ENCODE assay signal across 1 cellular context in genomic region chrX:135522878-135523693, GRCh38.
TF ChIP-seq lines count a peak whose summit lies in the region.

No MANE protein-coding gene starts in this region.

TF ChIP-seq in K562, 482 proteins besides CTCF, POLR2A, EP300 and RAD21 (continued from another document and continues in another):
- no peak for TF ChIP-seq ZNF609 (CRISPR knock-in tag; IDR thresholded peaks at IDR 0.05; ENCODE audit: borderline replicate concordance)
- TF ChIP-seq ZNF518B (CRISPR knock-in tag; IDR thresholded peaks at IDR 0.05), result no peak
- TF ChIP-seq MECOM (CRISPR knock-in tag; IDR thresholded peaks at IDR 0.05), result no peak
- no peak for TF ChIP-seq RUNX1 (IDR thresholded peaks at IDR 0.05; ENCODE audit: low read depth)
- TF ChIP-seq ZNF445 (CRISPR knock-in tag; IDR thresholded peaks at IDR 0.05; ENCODE audit: low read depth), result no peak
- TF ChIP-seq NFE2L1 (tag; IDR thresholded peaks at IDR 0.05; ENCODE audit: borderline replicate concordance, low read depth), result no peak
- TF ChIP-seq ELF4 (CRISPR knock-in tag; IDR thresholded peaks at IDR 0.05), result 0 out of 2 replicates have a peak, but pooled peaks have one; percentile 9
- no peak for TF ChIP-seq PML (IDR thresholded peaks at IDR 0.05; ENCODE audit: low read length)
- TF ChIP-seq ZNF592 (IDR thresholded peaks at IDR 0.05), result peak; percentile 55; the same call in 1 of the 2 replicates
- 0 out of 2 replicates have a peak, but pooled peaks have one; percentile 22 for TF ChIP-seq HINFP (tag; conservative IDR thresholded peaks at IDR 0.05; ENCODE audit: low read depth)
- TF ChIP-seq KDM4B (IDR thresholded peaks at IDR 0.05; ENCODE audit: borderline replicate concordance in 2 of 2, low read depth in 1 of 2), result no peak
- TF ChIP-seq TAF9B (IDR thresholded peaks at IDR 0.05; ENCODE audit: partially characterized antibody), result no peak
- TF ChIP-seq MGA (IDR thresholded peaks at IDR 0.05), result 0 out of 2 replicates have a peak, but pooled peaks have one; percentile 13
- TF ChIP-seq KLF6 (CRISPR knock-in tag; IDR thresholded peaks at IDR 0.05; ENCODE audit: borderline replicate concordance), result no peak
- TF ChIP-seq ZNF133 (CRISPR knock-in tag; IDR thresholded peaks at IDR 0.05), result no peak
- TF ChIP-seq MLLT1 (IDR thresholded peaks at IDR 0.05), result 0 out of 4 replicates have a peak, but pooled peaks of 1 of the 2 experiments have one; percentile 50
- TF ChIP-seq PCBP1 (IDR thresholded peaks at IDR 0.05; ENCODE audit: low read depth, low read length, poor library complexity, severe bottlenecking), result no peak
- TF ChIP-seq POU5F1 (IDR thresholded peaks at IDR 0.05; ENCODE audit: borderline replicate concordance, low read depth, low read length, partially characterized antibody), result no peak
- TF ChIP-seq GABPA (tag; conservative IDR thresholded peaks at IDR 0.05; ENCODE audit: low read depth), result peak; percentile 41; the same call in 1 of the 2 replicates
- no peak for TF ChIP-seq C11orf30 (IDR thresholded peaks at IDR 0.05; ENCODE audit: low read depth)
- no peak for TF ChIP-seq SETDB1 (IDR thresholded peaks at IDR 0.05; ENCODE audit: low read length)
- peak; percentile 64; the same call in 1 of the 2 replicates for TF ChIP-seq DMBX1 (CRISPR knock-in tag; IDR thresholded peaks at IDR 0.05; ENCODE audit: borderline replicate concordance)
- no peak for TF ChIP-seq PHF21A (IDR thresholded peaks at IDR 0.05; ENCODE audit: borderline replicate concordance, low read depth)
- TF ChIP-seq POLR2B (IDR thresholded peaks at IDR 0.05; ENCODE audit: low read depth, partially characterized antibody), result no peak
